ENCODE assay signal across 5 cellular contexts in the genomic region with DNA sequence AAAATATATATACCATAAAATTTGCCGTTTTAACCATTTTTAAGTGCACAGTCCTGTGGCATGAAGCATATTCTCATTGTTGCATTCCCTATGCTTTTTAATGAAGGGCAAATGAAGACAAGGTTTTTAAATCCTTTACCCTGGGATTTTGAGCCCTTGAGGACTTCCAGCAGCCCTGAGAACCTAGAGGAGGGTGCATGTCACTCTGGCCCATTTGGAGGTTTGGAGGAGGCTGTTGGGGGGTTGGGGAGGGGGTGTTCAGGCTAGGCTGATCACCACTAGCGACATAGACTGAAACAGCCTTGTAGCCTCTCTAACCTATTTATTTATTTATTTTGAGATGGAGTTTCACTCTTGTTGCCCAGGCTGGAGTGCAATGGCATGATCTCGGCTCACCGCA.
"Had no signal": no experiment of that assay in that cellular context is flagged by ENCODE, and none has a peak within 500 bp of the region (broad histone marks: within the 10 kb centered on the region; RNA-seq: fewer than 3 reads in every experiment).

No MANE protein-coding gene starts in this region.

- H3K9me3 Mint-ChIP-seq: GM23338, H9 had no signal

- DNase-seq: H9, HCEC 1CT, KBM-7 had no signal

- H3K4me3 Mint-ChIP-seq: GM23338, H9, IgD-negative memory B cell had no signal

- H3K27ac Mint-ChIP-seq: GM23338, IgD-negative memory B cell had no signal

- H3K4me3 ChIP-seq: GM23338 had no signal

- H3K36me3 Mint-ChIP-seq: IgD-negative memory B cell had no signal
